10 cellular contexts compared by ENCODE assay signal in genomic region chr2:144520718-144521487, GRCh38. TPM values are rescaled to one million over a fixed set of nuclear protein-coding genes. Genes with fewer than 3 reads are reported as not detected.
DNase-seq lines count a peak whose midpoint lies in the region; ATAC-seq and TF ChIP-seq lines count a peak whose summit lies in the region.
"Had no signal": no experiment of that assay in that cellular context is flagged by ENCODE, and none has a peak within 500 bp of the region (broad histone marks: within the 10 kb centered on the region; RNA-seq: fewer than 3 reads in every experiment).

No MANE protein-coding gene starts in this region.

- peak overlapping the region; percentile 3 for H3K4me3 Mint-ChIP-seq in natural killer cell treated with Interleukin-12 subunit alpha and Interleukin-12 subunit beta and Interleukin-15 and Interleukin-18, amount 100 ng/mL, for 72 hours
- no peak overlapping the region for H3K4me3 Mint-ChIP-seq in natural killer cell
- no peak overlapping the region for H3K4me3 Mint-ChIP-seq in mesothelial cell of epicardium

- H3K4me1 ChIP-seq in vagina: peaks cover 5% of the 10 kb centered on the region

- TF ChIP-seq POLR2A in vagina (IDR thresholded peaks at IDR 0.05): no peak

- peaks cover 12% of the 10 kb centered on the region for H3K36me3 Mint-ChIP-seq in natural killer cell treated with Interleukin-12 subunit alpha and Interleukin-12 subunit beta and Interleukin-15 and Interleukin-18, amount 100 ng/mL, for 72 hours
- H3K36me3 Mint-ChIP-seq in natural killer cell (peaks cover under 1% of the 10 kb centered on the region), mesothelial cell of epicardium (peaks cover 2% of the 10 kb centered on the region)
- H3K36me3 Mint-ChIP-seq: CD4-positive, CD25-positive, alpha-beta regulatory T cell had no signal

- peak overlapping the region; percentile 90 to 100 (median 100) for H3K27ac ChIP-seq in dorsolateral prefrontal cortex
- H3K27ac ChIP-seq in vagina: peak overlapping the region; percentile 99

- peaks cover 27 to 34% of the 10 kb centered on the region in 2 donors for H3K4me1 Mint-ChIP-seq in natural killer cell treated with Interleukin-12 subunit alpha and Interleukin-12 subunit beta and Interleukin-15 and Interleukin-18, amount 100 ng/mL, for 72 hours (ENCODE audit: low read depth in 2 of 2)
- H3K4me1 Mint-ChIP-seq in natural killer cell: peaks cover 24% of the 10 kb centered on the region in 2 donors
- peaks cover 38% of the 10 kb centered on the region for H3K4me1 Mint-ChIP-seq in mesothelial cell of epicardium

- no peaks in the 10 kb centered on the region for H3K9me3 ChIP-seq in vagina

- intact Hi-C loops in natural killer cell (cut with micrococcal nuclease) (loop anchor here (2.0 to 10.0 kb wide), 4 partner anchors 78 to 664 kb away; a partner anchor contains a TSS), dorsolateral prefrontal cortex (cut with DNase I) (loop anchor here (2.0 to 10.0 kb wide), 7 partner anchors 188 to 1234 kb away; a partner anchor contains a TSS), vagina (cut with DNase I) (no loop called here)

- H3K36me3 ChIP-seq in vagina: no peaks in the 10 kb centered on the region

- TF ChIP-seq CTCF in natural killer cell (IDR thresholded peaks at IDR 0.05): no peak
- TF ChIP-seq CTCF in dorsolateral prefrontal cortex (IDR thresholded peaks at IDR 0.05 in 54 of 56, conservative IDR thresholded peaks at IDR 0.05 in 2 of 56; ENCODE audit: low read depth in 1 of 56, partially characterized antibody in 56 of 56): no peak
- TF ChIP-seq CTCF in mesothelial cell of epicardium (IDR thresholded peaks at IDR 0.05; ENCODE audit: unreplicated experiment): no peak
- no peak for TF ChIP-seq CTCF in vagina (IDR thresholded peaks at IDR 0.05)

- no peak for DNase-seq in natural killer cell treated with Interleukin-12 subunit alpha and Interleukin-12 subunit beta and Interleukin-15 and Interleukin-18, amount 100 ng/mL, for 72 hours (ENCODE audit: low spot score)
- no peak for DNase-seq in natural killer cell
- DNase-seq in dorsolateral prefrontal cortex: no peak
- DNase-seq in mesothelial cell of epicardium (ENCODE audit: low spot score in 2 of 2, unreplicated experiment in 2 of 2): no peak
- DNase-seq in vagina (ENCODE audit: extremely low spot score in 2 of 2): no peak
- no peak for DNase-seq in DMS53 treated with DMSO at 0.1 percent for 48 hours (lab: John Stamatoyannopoulos, UW; ENCODE audit: unreplicated experiment)
- no peak for DNase-seq in NCI-H1436 (lab: John Stamatoyannopoulos, UW)
- DNase-seq: NCI-H187 had no signal

- H3K9me3 Mint-ChIP-seq in natural killer cell treated with Interleukin-12 subunit alpha and Interleukin-12 subunit beta and Interleukin-15 and Interleukin-18, amount 100 ng/mL, for 72 hours: no peaks in the 10 kb centered on the region
- H3K9me3 Mint-ChIP-seq in natural killer cell (no peaks in the 10 kb centered on the region), mesothelial cell of epicardium (no peaks in the 10 kb centered on the region)

- H3K27me3 ChIP-seq in dorsolateral prefrontal cortex (no peaks in the 10 kb centered on the region), vagina (no peaks in the 10 kb centered on the region)

- H3K27me3 Mint-ChIP-seq in natural killer cell treated with Interleukin-12 subunit alpha and Interleukin-12 subunit beta and Interleukin-15 and Interleukin-18, amount 100 ng/mL, for 72 hours: no peaks in the 10 kb centered on the region
- H3K27me3 Mint-ChIP-seq in natural killer cell (ENCODE audit: low read depth in 2 of 2): peaks cover 0 to 2% of the 10 kb centered on the region in 2 donors
- no peaks in the 10 kb centered on the region for H3K27me3 Mint-ChIP-seq in mesothelial cell of epicardium (ENCODE audit: low read depth)

- no peak for ATAC-seq in natural killer cell treated with Interleukin-12 subunit alpha and Interleukin-12 subunit beta and Interleukin-15 and Interleukin-18, amount 100 ng/mL, for 72 hours
- ATAC-seq in natural killer cell: no peak
- no peak for ATAC-seq in GM19324 (IDR thresholded peaks at IDR 0.05; ENCODE audit: low FRiP score, unreplicated experiment)

- no peak overlapping the region for H3K27ac Mint-ChIP-seq in natural killer cell treated with Interleukin-12 subunit alpha and Interleukin-12 subunit beta and Interleukin-15 and Interleukin-18, amount 100 ng/mL, for 72 hours
- no peak overlapping the region for H3K27ac Mint-ChIP-seq in natural killer cell
- peak overlapping the region; percentile 87 for H3K27ac Mint-ChIP-seq in mesothelial cell of epicardium
- H3K27ac Mint-ChIP-seq: CD4-positive, CD25-positive, alpha-beta regulatory T cell had no signal

- H3K4me3 ChIP-seq in dorsolateral prefrontal cortex: peak overlapping the region; percentile 49 to 100 (median 85)
- H3K4me3 ChIP-seq in vagina: peak overlapping the region; percentile 70 to 84

RNA-seq across cellular contexts. Expression of gene ZEB2, which starts 1.0 kb away (rescaled TPM):
- 100 to 1,000 TPM; 181 to 248 TPM for total RNA-seq in natural killer cell treated with Interleukin-12 subunit alpha and Interleukin-12 subunit beta and Interleukin-15 and Interleukin-18, amount 100 ng/mL, for 72 hours
- total RNA-seq in natural killer cell (1,000 to 10,000 TPM in 1 of 3 donors, 100 to 1,000 TPM in 2; 718 to 1,143 (median 944) TPM), dorsolateral prefrontal cortex (100 to 1,000 TPM; 160 to 942 (median 318) TPM), mesothelial cell of epicardium (105 to 111 TPM (median 110 TPM) in 3 replicates), vagina (63.6 TPM)
